Comparison of ENCODE assay signal across 1 cellular context in genomic region chr17:55326030-55326429, GRCh38.
A peak's percentile ranks its signal among the peaks of the same experiment; 100 is the strongest.
TF ChIP-seq lines count a peak whose summit lies in the region.

No MANE protein-coding gene starts in this region.

TF ChIP-seq in HepG2, 621 proteins besides CTCF, POLR2A, EP300 and RAD21 (continued from another document):
- TF ChIP-seq, protein P1, sequence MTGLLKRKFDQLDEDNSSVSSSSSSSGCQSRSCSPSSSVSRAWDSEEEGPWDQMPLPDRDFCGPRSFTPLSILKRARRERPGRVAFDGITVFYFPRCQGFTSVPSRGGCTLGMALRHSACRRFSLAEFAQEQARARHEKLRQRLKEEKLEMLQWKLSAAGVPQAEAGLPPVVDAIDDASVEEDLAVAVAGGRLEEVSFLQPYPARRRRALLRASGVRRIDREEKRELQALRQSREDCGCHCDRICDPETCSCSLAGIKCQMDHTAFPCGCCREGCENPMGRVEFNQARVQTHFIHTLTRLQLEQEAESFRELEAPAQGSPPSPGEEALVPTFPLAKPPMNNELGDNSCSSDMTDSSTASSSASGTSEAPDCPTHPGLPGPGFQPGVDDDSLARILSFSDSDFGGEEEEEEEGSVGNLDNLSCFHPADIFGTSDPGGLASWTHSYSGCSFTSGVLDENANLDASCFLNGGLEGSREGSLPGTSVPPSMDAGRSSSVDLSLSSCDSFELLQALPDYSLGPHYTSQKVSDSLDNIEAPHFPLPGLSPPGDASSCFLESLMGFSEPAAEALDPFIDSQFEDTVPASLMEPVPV (CRISPR knock-in tag; IDR thresholded peaks at IDR 0.05), result no peak
- no peak for TF ChIP-seq XBP1 (CRISPR knock-in tag; IDR thresholded peaks at IDR 0.05)
- TF ChIP-seq ZNF672 (CRISPR knock-in tag; IDR thresholded peaks at IDR 0.05), result no peak
- TF ChIP-seq, protein P2, sequence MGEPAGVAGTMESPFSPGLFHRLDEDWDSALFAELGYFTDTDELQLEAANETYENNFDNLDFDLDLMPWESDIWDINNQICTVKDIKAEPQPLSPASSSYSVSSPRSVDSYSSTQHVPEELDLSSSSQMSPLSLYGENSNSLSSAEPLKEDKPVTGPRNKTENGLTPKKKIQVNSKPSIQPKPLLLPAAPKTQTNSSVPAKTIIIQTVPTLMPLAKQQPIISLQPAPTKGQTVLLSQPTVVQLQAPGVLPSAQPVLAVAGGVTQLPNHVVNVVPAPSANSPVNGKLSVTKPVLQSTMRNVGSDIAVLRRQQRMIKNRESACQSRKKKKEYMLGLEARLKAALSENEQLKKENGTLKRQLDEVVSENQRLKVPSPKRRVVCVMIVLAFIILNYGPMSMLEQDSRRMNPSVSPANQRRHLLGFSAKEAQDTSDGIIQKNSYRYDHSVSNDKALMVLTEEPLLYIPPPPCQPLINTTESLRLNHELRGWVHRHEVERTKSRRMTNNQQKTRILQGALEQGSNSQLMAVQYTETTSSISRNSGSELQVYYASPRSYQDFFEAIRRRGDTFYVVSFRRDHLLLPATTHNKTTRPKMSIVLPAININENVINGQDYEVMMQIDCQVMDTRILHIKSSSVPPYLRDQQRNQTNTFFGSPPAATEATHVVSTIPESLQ (CRISPR knock-in tag; conservative IDR thresholded peaks at IDR 0.05), result no peak
- no peak for TF ChIP-seq ZMYM3 (CRISPR knock-in tag; IDR thresholded peaks at IDR 0.05)
- TF ChIP-seq ZFP37 (CRISPR knock-in tag; IDR thresholded peaks at IDR 0.05; ENCODE audit: borderline replicate concordance), result no peak
- TF ChIP-seq ZNF33B (CRISPR knock-in tag; IDR thresholded peaks at IDR 0.05), result no peak
- TF ChIP-seq, protein P3, sequence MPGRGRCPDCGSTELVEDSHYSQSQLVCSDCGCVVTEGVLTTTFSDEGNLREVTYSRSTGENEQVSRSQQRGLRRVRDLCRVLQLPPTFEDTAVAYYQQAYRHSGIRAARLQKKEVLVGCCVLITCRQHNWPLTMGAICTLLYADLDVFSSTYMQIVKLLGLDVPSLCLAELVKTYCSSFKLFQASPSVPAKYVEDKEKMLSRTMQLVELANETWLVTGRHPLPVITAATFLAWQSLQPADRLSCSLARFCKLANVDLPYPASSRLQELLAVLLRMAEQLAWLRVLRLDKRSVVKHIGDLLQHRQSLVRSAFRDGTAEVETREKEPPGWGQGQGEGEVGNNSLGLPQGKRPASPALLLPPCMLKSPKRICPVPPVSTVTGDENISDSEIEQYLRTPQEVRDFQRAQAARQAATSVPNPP (CRISPR knock-in tag; IDR thresholded peaks at IDR 0.05), result no peak
- TF ChIP-seq CBX5 (CRISPR knock-in tag; IDR thresholded peaks at IDR 0.05; ENCODE audit: borderline replicate concordance), result no peak
- TF ChIP-seq ZSCAN30 (CRISPR knock-in tag; IDR thresholded peaks at IDR 0.05), result no peak
- TF ChIP-seq, protein P4, sequence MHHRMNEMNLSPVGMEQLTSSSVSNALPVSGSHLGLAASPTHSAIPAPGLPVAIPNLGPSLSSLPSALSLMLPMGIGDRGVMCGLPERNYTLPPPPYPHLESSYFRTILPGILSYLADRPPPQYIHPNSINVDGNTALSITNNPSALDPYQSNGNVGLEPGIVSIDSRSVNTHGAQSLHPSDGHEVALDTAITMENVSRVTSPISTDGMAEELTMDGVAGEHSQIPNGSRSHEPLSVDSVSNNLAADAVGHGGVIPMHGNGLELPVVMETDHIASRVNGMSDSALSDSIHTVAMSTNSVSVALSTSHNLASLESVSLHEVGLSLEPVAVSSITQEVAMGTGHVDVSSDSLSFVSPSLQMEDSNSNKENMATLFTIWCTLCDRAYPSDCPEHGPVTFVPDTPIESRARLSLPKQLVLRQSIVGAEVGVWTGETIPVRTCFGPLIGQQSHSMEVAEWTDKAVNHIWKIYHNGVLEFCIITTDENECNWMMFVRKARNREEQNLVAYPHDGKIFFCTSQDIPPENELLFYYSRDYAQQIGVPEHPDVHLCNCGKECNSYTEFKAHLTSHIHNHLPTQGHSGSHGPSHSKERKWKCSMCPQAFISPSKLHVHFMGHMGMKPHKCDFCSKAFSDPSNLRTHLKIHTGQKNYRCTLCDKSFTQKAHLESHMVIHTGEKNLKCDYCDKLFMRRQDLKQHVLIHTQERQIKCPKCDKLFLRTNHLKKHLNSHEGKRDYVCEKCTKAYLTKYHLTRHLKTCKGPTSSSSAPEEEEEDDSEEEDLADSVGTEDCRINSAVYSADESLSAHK (CRISPR knock-in tag; IDR thresholded peaks at IDR 0.05; ENCODE audit: borderline replicate concordance), result no peak
- TF ChIP-seq ZNF350 (CRISPR knock-in tag; IDR thresholded peaks at IDR 0.05; ENCODE audit: borderline replicate concordance, low read depth), result no peak
- 0 out of 2 replicates have a peak, but pooled peaks have one; percentile 34 for TF ChIP-seq SATB2 (CRISPR knock-in tag; IDR thresholded peaks at IDR 0.05)
- no peak for TF ChIP-seq FOXA3 (CRISPR knock-in tag; IDR thresholded peaks at IDR 0.05)
- TF ChIP-seq HES4 (CRISPR knock-in tag; IDR thresholded peaks at IDR 0.05; ENCODE audit: borderline replicate concordance), result no peak
- TF ChIP-seq ZNF260 (CRISPR knock-in tag; IDR thresholded peaks at IDR 0.05; ENCODE audit: borderline replicate concordance, low read depth), result no peak
- TF ChIP-seq, protein P5, sequence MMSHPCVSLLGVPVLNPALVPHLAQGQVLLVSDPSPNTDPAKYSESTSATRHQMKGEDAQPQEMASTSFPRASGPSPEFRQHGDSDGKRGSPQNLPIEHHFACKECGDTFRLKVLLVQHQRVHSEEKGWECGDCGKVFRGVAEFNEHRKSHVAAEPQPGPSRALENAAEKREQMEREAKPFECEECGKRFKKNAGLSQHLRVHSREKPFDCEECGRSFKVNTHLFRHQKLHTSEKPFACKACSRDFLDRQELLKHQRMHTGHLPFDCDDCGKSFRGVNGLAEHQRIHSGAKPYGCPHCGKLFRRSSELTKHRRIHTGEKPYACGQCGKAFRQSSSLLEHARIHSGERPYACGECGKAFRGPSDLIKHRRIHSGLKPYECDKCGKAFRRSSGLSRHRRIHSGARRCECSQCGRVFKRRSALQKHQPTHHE (CRISPR knock-in tag; IDR thresholded peaks at IDR 0.05; ENCODE audit: borderline replicate concordance), result no peak
- peak; percentile 49 for TF ChIP-seq SRSF4 (IDR thresholded peaks at IDR 0.05; ENCODE audit: low read depth, low read length, poor library complexity, severe bottlenecking)
- TF ChIP-seq SP1 (IDR thresholded peaks at IDR 0.05), result no peak
- no peak for TF ChIP-seq SP1 (CRISPR knock-in tag; IDR thresholded peaks at IDR 0.05)
- TF ChIP-seq, protein P6, sequence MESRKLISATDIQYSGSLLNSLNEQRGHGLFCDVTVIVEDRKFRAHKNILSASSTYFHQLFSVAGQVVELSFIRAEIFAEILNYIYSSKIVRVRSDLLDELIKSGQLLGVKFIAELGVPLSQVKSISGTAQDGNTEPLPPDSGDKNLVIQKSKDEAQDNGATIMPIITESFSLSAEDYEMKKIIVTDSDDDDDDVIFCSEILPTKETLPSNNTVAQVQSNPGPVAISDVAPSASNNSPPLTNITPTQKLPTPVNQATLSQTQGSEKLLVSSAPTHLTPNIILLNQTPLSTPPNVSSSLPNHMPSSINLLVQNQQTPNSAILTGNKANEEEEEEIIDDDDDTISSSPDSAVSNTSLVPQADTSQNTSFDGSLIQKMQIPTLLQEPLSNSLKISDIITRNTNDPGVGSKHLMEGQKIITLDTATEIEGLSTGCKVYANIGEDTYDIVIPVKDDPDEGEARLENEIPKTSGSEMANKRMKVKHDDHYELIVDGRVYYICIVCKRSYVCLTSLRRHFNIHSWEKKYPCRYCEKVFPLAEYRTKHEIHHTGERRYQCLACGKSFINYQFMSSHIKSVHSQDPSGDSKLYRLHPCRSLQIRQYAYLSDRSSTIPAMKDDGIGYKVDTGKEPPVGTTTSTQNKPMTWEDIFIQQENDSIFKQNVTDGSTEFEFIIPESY (CRISPR knock-in tag; IDR thresholded peaks at IDR 0.05), result no peak
- TF ChIP-seq TRIM22 (IDR thresholded peaks at IDR 0.05), result no peak
- TF ChIP-seq, protein P7, sequence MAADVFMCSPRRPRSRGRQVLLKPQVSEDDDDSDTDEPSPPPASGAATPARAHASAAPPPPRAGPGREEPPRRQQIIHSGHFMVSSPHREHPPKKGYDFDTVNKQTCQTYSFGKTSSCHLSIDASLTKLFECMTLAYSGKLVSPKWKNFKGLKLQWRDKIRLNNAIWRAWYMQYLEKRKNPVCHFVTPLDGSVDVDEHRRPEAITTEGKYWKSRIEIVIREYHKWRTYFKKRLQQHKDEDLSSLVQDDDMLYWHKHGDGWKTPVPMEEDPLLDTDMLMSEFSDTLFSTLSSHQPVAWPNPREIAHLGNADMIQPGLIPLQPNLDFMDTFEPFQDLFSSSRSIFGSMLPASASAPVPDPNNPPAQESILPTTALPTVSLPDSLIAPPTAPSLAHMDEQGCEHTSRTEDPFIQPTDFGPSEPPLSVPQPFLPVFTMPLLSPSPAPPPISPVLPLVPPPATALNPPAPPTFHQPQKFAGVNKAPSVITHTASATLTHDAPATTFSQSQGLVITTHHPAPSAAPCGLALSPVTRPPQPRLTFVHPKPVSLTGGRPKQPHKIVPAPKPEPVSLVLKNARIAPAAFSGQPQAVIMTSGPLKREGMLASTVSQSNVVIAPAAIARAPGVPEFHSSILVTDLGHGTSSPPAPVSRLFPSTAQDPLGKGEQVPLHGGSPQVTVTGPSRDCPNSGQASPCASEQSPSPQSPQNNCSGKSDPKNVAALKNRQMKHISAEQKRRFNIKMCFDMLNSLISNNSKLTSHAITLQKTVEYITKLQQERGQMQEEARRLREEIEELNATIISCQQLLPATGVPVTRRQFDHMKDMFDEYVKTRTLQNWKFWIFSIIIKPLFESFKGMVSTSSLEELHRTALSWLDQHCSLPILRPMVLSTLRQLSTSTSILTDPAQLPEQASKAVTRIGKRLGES (CRISPR knock-in tag; IDR thresholded peaks at IDR 0.05; ENCODE audit: borderline replicate concordance), result no peak
- TF ChIP-seq CHCHD3 (CRISPR knock-in tag; IDR thresholded peaks at IDR 0.05), result no peak
- no peak for TF ChIP-seq NFE2L1 (CRISPR knock-in tag; IDR thresholded peaks at IDR 0.05; ENCODE audit: borderline replicate concordance)
- TF ChIP-seq ISL2 (CRISPR knock-in tag; IDR thresholded peaks at IDR 0.05), result 0 out of 2 replicates have a peak, but pooled peaks have one; percentile 23
- TF ChIP-seq MATR3 (CRISPR knock-in tag; IDR thresholded peaks at IDR 0.05), result no peak
- no peak for TF ChIP-seq DPF2 (CRISPR knock-in tag; IDR thresholded peaks at IDR 0.05; ENCODE audit: borderline replicate concordance, low read depth)
- no peak for TF ChIP-seq FOSL1 (CRISPR knock-in tag; IDR thresholded peaks at IDR 0.05; ENCODE audit: borderline replicate concordance)
- peak; percentile 20; the same call in 1 of the 2 replicates for TF ChIP-seq ZNF574 (CRISPR knock-in tag; IDR thresholded peaks at IDR 0.05)
- TF ChIP-seq CCDC6 (CRISPR knock-in tag; IDR thresholded peaks at IDR 0.05), result peak; percentile 41; the same call in 1 of the 2 replicates
